ENCODE assay signal across 1 cellular context in the genomic region with DNA sequence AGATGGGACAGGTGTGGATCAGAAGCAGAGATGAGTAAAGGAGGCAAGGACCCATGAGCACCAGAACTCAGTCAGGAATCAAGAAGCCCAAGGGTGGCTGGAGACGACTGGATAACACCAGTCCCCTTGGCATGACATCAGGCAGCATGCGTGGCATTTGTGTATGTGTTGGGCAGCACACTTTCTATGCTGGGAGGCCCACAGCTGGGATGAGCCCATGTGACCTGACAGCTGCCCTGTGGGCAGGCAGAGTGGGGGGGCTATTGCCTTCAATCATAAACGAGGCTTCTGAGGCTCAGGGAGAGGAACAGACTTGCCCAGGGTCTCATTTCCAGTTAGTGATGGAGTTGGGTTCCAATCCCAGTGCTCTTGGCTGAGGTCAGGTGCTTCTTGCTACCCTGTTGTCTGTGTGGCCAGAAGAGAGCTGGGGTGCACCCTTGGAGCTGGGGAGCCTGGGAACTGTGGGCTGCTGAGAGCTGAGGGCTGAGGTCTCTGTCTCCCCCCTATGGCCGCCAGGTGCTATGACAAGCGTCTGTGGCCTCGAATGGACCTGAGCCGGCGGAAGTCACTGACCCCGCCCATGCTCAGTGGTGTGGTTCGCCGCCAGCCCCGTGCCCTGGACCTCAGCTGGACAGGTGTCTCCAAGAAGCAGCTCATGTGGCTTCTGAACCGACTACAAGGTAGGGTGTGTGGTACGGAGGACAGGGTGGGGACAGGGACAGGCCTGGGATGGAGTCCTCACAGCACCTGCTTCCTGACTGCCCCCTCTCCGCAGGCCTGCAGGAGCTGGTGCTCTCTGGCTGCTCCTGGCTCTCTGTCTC.
TF ChIP-seq lines count a peak whose summit lies in the region.

No MANE protein-coding gene starts in this region.

TF ChIP-seq in H1, 55 proteins besides CTCF, POLR2A, EP300 and RAD21:
- TF ChIP-seq RNF2 (IDR thresholded peaks at IDR 0.05; ENCODE audit: borderline replicate concordance, low read depth, low read length, missing control alignments, poor library complexity, severe bottlenecking), result no peak
- no peak for TF ChIP-seq SAP30 (IDR thresholded peaks at IDR 0.05; ENCODE audit: insufficient read depth, insufficient replicate concordance, low read length)
- TF ChIP-seq TBP (IDR thresholded peaks at IDR 0.05; ENCODE audit: low read depth, low read length), result no peak
- no peak for TF ChIP-seq NANOG (IDR thresholded peaks at IDR 0.05; ENCODE audit: insufficient read depth, low read depth, low read length, poor library complexity, severe bottlenecking)
- TF ChIP-seq CREB1 (IDR thresholded peaks at IDR 0.05), result peak; percentile 55; the same call in 1 of the 2 replicates
- TF ChIP-seq, protein P1, sequence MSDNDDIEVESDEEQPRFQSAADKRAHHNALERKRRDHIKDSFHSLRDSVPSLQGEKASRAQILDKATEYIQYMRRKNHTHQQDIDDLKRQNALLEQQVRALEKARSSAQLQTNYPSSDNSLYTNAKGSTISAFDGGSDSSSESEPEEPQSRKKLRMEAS (IDR thresholded peaks at IDR 0.05), result peak; percentile 27; the same call in 1 of the 2 replicates
- TF ChIP-seq SP2 (IDR thresholded peaks at IDR 0.05; ENCODE audit: low read length), result no peak
- no peak for TF ChIP-seq CBX5 (IDR thresholded peaks at IDR 0.05; ENCODE audit: low read depth, low read length)
- no peak for TF ChIP-seq ZNF274 (IDR thresholded peaks at IDR 0.05; ENCODE audit: borderline replicate concordance, extremely low read depth, low read length)
- 0 out of 2 replicates have a peak, but pooled peaks have one; percentile 6 for TF ChIP-seq BACH1 (IDR thresholded peaks at IDR 0.05; ENCODE audit: low read length)
- TF ChIP-seq ASH2L (IDR thresholded peaks at IDR 0.05; ENCODE audit: low read length), result peak; percentile 36
- 0 out of 2 replicates have a peak, but pooled peaks have one; percentile 37 for TF ChIP-seq POLR2AphosphoS5 (IDR thresholded peaks at IDR 0.05; ENCODE audit: low read depth, low read length)
- TF ChIP-seq CBX8 (IDR thresholded peaks at IDR 0.05; ENCODE audit: borderline replicate concordance, low read depth, low read length), result no peak
- TF ChIP-seq TEAD4 (IDR thresholded peaks at IDR 0.05; ENCODE audit: low read depth, low read length), result no peak
- TF ChIP-seq TCF12 (IDR thresholded peaks at IDR 0.05; ENCODE audit: low read depth, low read length), result 0 out of 2 replicates have a peak, but pooled peaks have one; percentile 12
- no peak for TF ChIP-seq EGR1 (IDR thresholded peaks at IDR 0.05; ENCODE audit: borderline replicate concordance, low read depth, low read length)
- no peak for TF ChIP-seq BRCA1 (IDR thresholded peaks at IDR 0.05; ENCODE audit: low read depth, low read length)
- TF ChIP-seq, protein P2, sequence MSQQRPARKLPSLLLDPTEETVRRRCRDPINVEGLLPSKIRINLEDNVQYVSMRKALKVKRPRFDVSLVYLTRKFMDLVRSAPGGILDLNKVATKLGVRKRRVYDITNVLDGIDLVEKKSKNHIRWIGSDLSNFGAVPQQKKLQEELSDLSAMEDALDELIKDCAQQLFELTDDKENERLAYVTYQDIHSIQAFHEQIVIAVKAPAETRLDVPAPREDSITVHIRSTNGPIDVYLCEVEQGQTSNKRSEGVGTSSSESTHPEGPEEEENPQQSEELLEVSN (IDR thresholded peaks at IDR 0.05), result no peak
